In the genomic region with DNA sequence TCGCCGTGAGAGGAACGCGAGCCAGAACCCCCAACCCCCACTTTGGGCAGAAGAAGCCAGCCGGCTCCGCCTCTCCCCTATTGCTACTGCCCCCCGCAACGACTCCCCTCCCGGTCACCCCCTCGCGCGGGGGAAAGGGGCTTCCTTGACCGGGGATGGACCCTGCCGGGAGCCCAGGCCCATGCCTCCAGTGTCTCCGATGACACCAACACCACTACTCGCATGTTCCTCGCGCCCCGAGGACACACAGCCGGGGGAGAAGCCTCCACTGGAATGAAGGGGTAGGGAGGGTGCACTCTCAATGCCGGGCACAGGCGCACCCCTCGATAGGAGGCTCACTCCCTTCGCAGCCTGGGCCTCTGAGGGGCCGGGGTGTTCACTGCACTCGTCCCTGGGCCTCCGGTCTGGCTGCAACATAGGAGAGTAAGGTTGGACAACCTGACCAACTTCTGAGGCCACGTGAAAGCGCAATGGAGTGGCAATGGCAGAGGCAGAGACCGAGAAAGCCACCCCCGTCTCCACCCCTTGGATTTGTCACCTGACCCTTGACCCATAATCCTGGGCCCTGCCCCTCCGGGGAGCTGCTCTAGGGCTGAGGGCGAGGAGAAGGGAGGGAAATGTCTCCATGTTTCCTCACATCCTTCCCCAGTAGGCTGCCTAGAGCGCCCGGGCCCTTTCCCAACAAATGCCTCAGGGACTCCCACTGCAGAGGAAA, we compare ENCODE assay signal across 8 cellular contexts. TPM values are rescaled to one million over a fixed set of nuclear protein-coding genes. Genes with fewer than 3 reads are reported as not detected.
DNase-seq lines count a peak whose midpoint lies in the region; ATAC-seq and TF ChIP-seq lines count a peak whose summit lies in the region.

No MANE protein-coding gene starts in this region.

- H3K4me1 Mint-ChIP-seq in CD4-positive, alpha-beta T cell (ENCODE audit: low read depth) = peaks cover 26% of the 10 kb centered on the region

- H3K27ac Mint-ChIP-seq in CD4-positive, alpha-beta T cell = no peak overlapping the region

- DNase-seq in CD4-positive, alpha-beta T cell = peak in 1 of 10 experiments; percentile 14
- DNase-seq in RWPE2 (ENCODE audit: low spot score) (no peak), esophagus muscularis mucosa (ENCODE audit: extremely low spot score) (no peak), SJCRH30 (no peak), putamen (ENCODE audit: low spot score) (no peak)

- H3K9me3 ChIP-seq in CD4-positive, alpha-beta T cell (ENCODE audit: control insufficient read depth, low read length) = no peaks in the 10 kb centered on the region
- H3K9me3 ChIP-seq in RWPE2 (ENCODE audit: severe bottlenecking) (no peaks in the 10 kb centered on the region), esophagus muscularis mucosa (no peaks in the 10 kb centered on the region), neuron (ENCODE audit: low read length) (no peaks in the 10 kb centered on the region), SJCRH30 (replicated peaks) (no peaks in the 10 kb centered on the region)

- TF ChIP-seq EP300 in esophagus muscularis mucosa (IDR thresholded peaks at IDR 0.05) = no peak

- peak overlapping the region; percentile 80 for H3K4me3 Mint-ChIP-seq in CD4-positive, alpha-beta T cell

- peak overlapping the region; percentile 71 for H2AFZ ChIP-seq in neuron (ENCODE audit: low read depth, low read length)

- H3K27ac ChIP-seq in CD4-positive, alpha-beta T cell (ENCODE audit: low read depth, low read length) = no peak overlapping the region
- H3K27ac ChIP-seq in RWPE2 (ENCODE audit: poor library complexity, severe bottlenecking) = no peak overlapping the region
- peak overlapping the region in 3 of 4 donors; percentile 41 to 52 (median 45) for H3K27ac ChIP-seq in esophagus muscularis mucosa (replicated peaks in 1 of 4)
- no peak overlapping the region for H3K27ac ChIP-seq in SJCRH30

- CTCF ChIA-PET in CD4-positive, alpha-beta T cell (lab: Charles Lee) = interaction anchor here (1.1 to 2.5 kb wide), 6 partner anchors 21 to 187 kb away, joined by 3 to 11 read pairs (median 8); partner anchors contain the start of gene RPP25L

- H3K36me3 Mint-ChIP-seq in CD4-positive, alpha-beta T cell (ENCODE audit: low read depth) = no peaks in the 10 kb centered on the region

- peaks cover 84% of the 10 kb centered on the region for H3K27me3 ChIP-seq in CD4-positive, alpha-beta T cell (ENCODE audit: control insufficient read depth, insufficient read depth, low read length)
- H3K27me3 ChIP-seq in RWPE2 (ENCODE audit: insufficient read depth, poor library complexity, severe bottlenecking) (peaks cover 65% of the 10 kb centered on the region), esophagus muscularis mucosa (peaks cover 4 to 86% (median 28%) of the 10 kb centered on the region in 4 donors), neuron (ENCODE audit: insufficient read depth, low read length) (peaks cover 9% of the 10 kb centered on the region), SJCRH30 (0 out of 2 replicates have a peak, but pooled peaks cover 11% of the 10 kb centered on the region)

- no peak for TF ChIP-seq POLR2A in esophagus muscularis mucosa (IDR thresholded peaks at IDR 0.05; ENCODE audit: low read depth)
- no peak for TF ChIP-seq POLR2A in GM18505 (IDR thresholded peaks at IDR 0.05; ENCODE audit: borderline replicate concordance, extremely low read depth, insufficient read depth, insufficient read length)

- peak; percentile 16 for ATAC-seq in CD4-positive, alpha-beta T cell (ENCODE audit: poor library complexity)
- ATAC-seq in RWPE2 (ENCODE audit: low read depth) (no peak), GM18505 (IDR thresholded peaks at IDR 0.05; ENCODE audit: unreplicated experiment) (no peak), GM18868 (IDR thresholded peaks at IDR 0.05; ENCODE audit: unreplicated experiment) (no peak)

- H3K36me3 ChIP-seq in RWPE2 (ENCODE audit: low read depth) (no peaks in the 10 kb centered on the region), esophagus muscularis mucosa (no peaks in the 10 kb centered on the region), neuron (ENCODE audit: insufficient read depth, low read length) (peaks cover 4% of the 10 kb centered on the region), SJCRH30 (no peaks in the 10 kb centered on the region)

- WGBS in esophagus muscularis mucosa = 52% methylated on average over 10 of the region's 35 CpGs

- H3K4me3 ChIP-seq in RWPE2 (ENCODE audit: severe bottlenecking) (peak overlapping the region; percentile 36), esophagus muscularis mucosa (peak overlapping the region; percentile 62 to 72 (median 64)), neuron (ENCODE audit: low read length) (peak overlapping the region; percentile 61), SJCRH30 (no peak overlapping the region)

- POLR2A ChIA-PET in CD4-positive, alpha-beta T cell (lab: Charles Lee) = interaction anchor here (1.0 kb wide), 1 partner anchor 21 kb away, joined by 3 read pairs; the partner anchor contains the start of gene RPP25L

- TF ChIP-seq CTCF in CD4-positive, alpha-beta T cell (IDR thresholded peaks at IDR 0.05) = no peak
- TF ChIP-seq CTCF in RWPE2 (IDR thresholded peaks at IDR 0.05; ENCODE audit: poor library complexity, severe bottlenecking) (no peak), esophagus muscularis mucosa (IDR thresholded peaks at IDR 0.05) (no peak)

- H3K27me3 Mint-ChIP-seq in CD4-positive, alpha-beta T cell = peaks cover 86% of the 10 kb centered on the region

- H3K4me1 ChIP-seq in RWPE2 (ENCODE audit: insufficient read depth, poor library complexity, severe bottlenecking) (no peaks in the 10 kb centered on the region), esophagus muscularis mucosa (peaks cover 39 to 63% (median 60%) of the 10 kb centered on the region in 4 donors), neuron (ENCODE audit: insufficient read depth, low read length) (peaks cover 60% of the 10 kb centered on the region), SJCRH30 (peaks cover 3% of the 10 kb centered on the region)

- intact Hi-C loops in CD4-positive, alpha-beta T cell (cut with DNase I, micrococcal nuclease) = loop anchor here (1.0 to 10.0 kb wide), 4 partner anchors 46 to 258 kb away; no protein-coding TSS in a partner anchor
- intact Hi-C loops in esophagus muscularis mucosa (cut with DNase I) = loop anchor here (1.0 to 10.0 kb wide), 4 partner anchors 42 to 188 kb away; partner anchors contain the start of gene IL11RA

- H3K9me3 Mint-ChIP-seq in CD4-positive, alpha-beta T cell = no peaks in the 10 kb centered on the region

RNA-seq across cellular contexts. Expression of gene CNTFR, which starts 1.0 kb away (rescaled TPM):
- total RNA-seq in CD4-positive, alpha-beta T cell = not detected
- 1 to 10 TPM; 1.2 to 3.8 (median 2.7) TPM for total RNA-seq in esophagus muscularis mucosa
- total RNA-seq in SJCRH30 (2014; rRNA removed; shearing (Covaris generic)) = 0.20 and 0.24 TPM in 2 replicates

RNA-seq across cellular contexts. Expression of gene RPP25L, which starts 21.4 kb away (rescaled TPM):
- 1 to 10 TPM; 4.6 to 5.7 TPM for total RNA-seq in CD4-positive, alpha-beta T cell
- total RNA-seq in esophagus muscularis mucosa = 10 to 100 TPM; 11.6 to 26.7 (median 20.2) TPM
- 13.0 and 19.0 TPM in 2 replicates for total RNA-seq in SJCRH30 (2014; rRNA removed; shearing (Covaris generic))

RNA-seq across cellular contexts. Expression of gene DCTN3, which starts 29.8 kb away (rescaled TPM):
- total RNA-seq in CD4-positive, alpha-beta T cell = 10 to 100 TPM; 81.5 to 84.4 TPM
- total RNA-seq in esophagus muscularis mucosa = 100 to 1,000 TPM; 104 to 129 (median 113) TPM
- total RNA-seq in SJCRH30 (2014; rRNA removed; shearing (Covaris generic)) = 58.2 and 63.6 TPM in 2 replicates

RNA-seq across cellular contexts. Expression of gene ARID3C, which starts 38.3 kb away (rescaled TPM):
- under 1 TPM; 0.25 to 0.34 TPM for total RNA-seq in CD4-positive, alpha-beta T cell
- total RNA-seq in esophagus muscularis mucosa = not detected
- total RNA-seq in SJCRH30 (2014; rRNA removed; shearing (Covaris generic)) = 0.13 TPM in 1 of 2 replicates, not detected in the other

RNA-seq across cellular contexts. Expression of gene SIGMAR1, which starts 47.1 kb away (rescaled TPM):
- 10 to 100 TPM; 11.7 to 12.1 TPM for total RNA-seq in CD4-positive, alpha-beta T cell
- 10 to 100 TPM; 73.4 to 90.3 (median 83.9) TPM for total RNA-seq in esophagus muscularis mucosa
- 77.1 and 85.3 TPM in 2 replicates for total RNA-seq in SJCRH30 (2014; rRNA removed; shearing (Covaris generic))

Comparison
In these comparisons a context has a peak if more than half of its experiments do, and no peak if none do; other contexts are left out.
1. H3K27ac ChIP-seq: peak in esophagus muscularis mucosa (3 of 4); none in CD4-positive, alpha-beta T cell (single experiment), RWPE2 (single experiment) and SJCRH30 (single experiment).